8 cellular contexts compared by ENCODE assay signal in the genomic region with DNA sequence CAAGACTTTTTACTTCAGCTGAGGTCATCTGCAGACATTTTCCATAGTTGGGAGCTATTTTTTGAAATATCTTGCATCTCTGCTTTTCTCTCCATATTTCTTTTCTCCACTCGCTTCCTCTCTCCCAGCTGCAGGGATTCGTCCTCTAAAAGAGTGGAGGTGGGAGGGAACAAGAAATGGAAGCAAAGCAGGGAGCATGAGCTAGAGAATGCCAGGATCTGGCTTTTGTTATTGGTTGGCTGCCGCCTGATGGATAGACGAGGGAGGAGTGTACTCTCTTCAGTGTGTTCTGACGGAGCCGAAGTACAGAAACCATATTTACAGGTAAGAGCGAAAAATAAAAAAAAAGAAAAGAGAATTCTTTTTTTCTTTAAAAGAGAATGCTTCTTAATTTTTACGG. TPM values are rescaled to one million over a fixed set of nuclear protein-coding genes. Genes with fewer than 3 reads are reported as not detected.
A peak's percentile ranks its signal among the peaks of the same experiment; 100 is the strongest.
DNase-seq lines count a peak whose midpoint lies in the region; ATAC-seq, FAIRE-seq and TF ChIP-seq lines count a peak whose summit lies in the region.

A gene with protein sequence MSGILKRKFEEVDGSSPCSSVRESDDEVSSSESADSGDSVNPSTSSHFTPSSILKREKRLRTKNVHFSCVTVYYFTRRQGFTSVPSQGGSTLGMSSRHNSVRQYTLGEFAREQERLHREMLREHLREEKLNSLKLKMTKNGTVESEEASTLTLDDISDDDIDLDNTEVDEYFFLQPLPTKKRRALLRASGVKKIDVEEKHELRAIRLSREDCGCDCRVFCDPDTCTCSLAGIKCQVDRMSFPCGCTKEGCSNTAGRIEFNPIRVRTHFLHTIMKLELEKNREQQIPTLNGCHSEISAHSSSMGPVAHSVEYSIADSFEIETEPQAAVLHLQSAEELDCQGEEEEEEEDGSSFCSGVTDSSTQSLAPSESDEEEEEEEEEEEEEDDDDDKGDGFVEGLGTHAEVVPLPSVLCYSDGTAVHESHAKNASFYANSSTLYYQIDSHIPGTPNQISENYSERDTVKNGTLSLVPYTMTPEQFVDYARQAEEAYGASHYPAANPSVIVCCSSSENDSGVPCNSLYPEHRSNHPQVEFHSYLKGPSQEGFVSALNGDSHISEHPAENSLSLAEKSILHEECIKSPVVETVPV (plus strand): TSS at position 282 of the 400 bp plus-strand sequence. CDS start 125,368 bp downstream, outside the sequence.

- BruUV-seq in HCT116 (replicated peaks; lab: Mats Ljungman, UMichigan): no TSS peak

- no peak for TF ChIP-seq POLR2A in HCT116 (IDR thresholded peaks at IDR 0.05; ENCODE audit: borderline replicate concordance, extremely low read depth, insufficient read depth, insufficient read length)

- H3K4me1 ChIP-seq in HCT116 (ENCODE audit: control insufficient read depth in 1 of 2, insufficient read depth in 2 of 2, low read length in 2 of 2) (no peaks in the 10 kb centered on the region), mesendoderm (ENCODE audit: control insufficient read depth, low read depth, low read length) (no peaks in the 10 kb centered on the region)

- H3K9ac ChIP-seq in HCT116 (ENCODE audit: low read length) (no peak within 1 kb of the TSS), mesendoderm (ENCODE audit: low read length) (peak within 1 kb of the TSS; percentile 35)

- H4K5ac ChIP-seq in mesendoderm (ENCODE audit: low read length): no peak within 1 kb of the TSS

- H3K4me3 ChIP-seq in HCT116 (replicated peaks in 1 of 2; ENCODE audit: low read depth in 1 of 2, low read length in 2 of 2) (no peak within 1 kb of the TSS), mesendoderm (ENCODE audit: low read length) (no peak within 1 kb of the TSS)

- ATAC-seq in HCT116: peak; percentile 87
- no peak for ATAC-seq in HG03342 (IDR thresholded peaks at IDR 0.05; ENCODE audit: unreplicated experiment)
- no peak for ATAC-seq in GM19467 (IDR thresholded peaks at IDR 0.05; ENCODE audit: unreplicated experiment)
- ATAC-seq in HG02981 (IDR thresholded peaks at IDR 0.05; ENCODE audit: unreplicated experiment): no peak

- no peak within 1 kb of the TSS for H3K27ac ChIP-seq in HCT116 (ENCODE audit: low read depth, low read length)
- H3K27ac ChIP-seq in epithelial cell of prostate: no peak within 1 kb of the TSS
- no peak within 1 kb of the TSS for H3K27ac ChIP-seq in mesendoderm (ENCODE audit: low read depth, low read length)

- intact Hi-C loops in HCT116 (cut with micrococcal nuclease): no loop called here

- H3K4me2 ChIP-seq in HCT116 (ENCODE audit: low read length): peak within 1 kb of the TSS; percentile 23
- no peak within 1 kb of the TSS for H3K4me2 ChIP-seq in mesendoderm (ENCODE audit: low read length)

- no peaks in the 10 kb centered on the region for H3K9me2 ChIP-seq in HCT116 (ENCODE audit: insufficient read depth)

- H3K79me1 ChIP-seq in mesendoderm (ENCODE audit: low read length): no peaks in the 10 kb centered on the region

- TF ChIP-seq CTCF in HCT116 (IDR thresholded peaks at IDR 0.05 in 2 of 3, conservative IDR thresholded peaks at IDR 0.05 in 1 of 3; ENCODE audit: borderline replicate concordance in 1 of 3, insufficient read depth in 1 of 3, low read depth in 2 of 3, low read length in 2 of 3): no peak

- H3K23ac ChIP-seq in mesendoderm (ENCODE audit: low read length): no peak within 1 kb of the TSS

- H3K9me3 ChIP-seq in HCT116 (ENCODE audit: control insufficient read depth in 1 of 2, insufficient read depth in 1 of 2, low read depth in 1 of 2, low read length in 2 of 2): no peaks in the 10 kb centered on the region

- no peak within 1 kb of the TSS for H2BK5ac ChIP-seq in mesendoderm (ENCODE audit: low read length)

- no peak within 1 kb of the TSS for H3K18ac ChIP-seq in mesendoderm (ENCODE audit: low read length)

- no peaks in the 10 kb centered on the region for H3K36me3 ChIP-seq in HCT116 (ENCODE audit: control insufficient read depth in 1 of 2, insufficient read depth in 2 of 2, low read length in 2 of 2)
- H3K36me3 ChIP-seq in mesendoderm (ENCODE audit: control insufficient read depth, insufficient read depth, low read length): no peaks in the 10 kb centered on the region

- DNase-seq in HCT116 (ENCODE audit: low read depth, low spot score): peak; percentile 12
- peak; percentile 23 for DNase-seq in OCI-M1 (lab: John Stamatoyannopoulos, UW)
- peak; percentile 45 for DNase-seq in epithelial cell of prostate (ENCODE audit: low read depth, low spot score)
- peak; percentile 96 for DNase-seq in mesendoderm
- peak; percentile 79 for DNase-seq in urothelium cell line (ENCODE audit: low spot score)

- H4K20me1 ChIP-seq in HCT116 (ENCODE audit: insufficient read depth): no peaks in the 10 kb centered on the region; the same call in 1 of the 2 replicates

- H2BK120ac ChIP-seq in mesendoderm (ENCODE audit: low read depth, low read length): no peak within 1 kb of the TSS

- peak; percentile 52 for FAIRE-seq in urothelium cell line (lab: Jason Lieb, UNC)

- CTCF ChIA-PET in HCT116 (lab: Charles Lee): no interaction called here

- no CpG with 5 or more reads among the region's 8 CpGs for WGBS in mesendoderm (ENCODE audit: extremely low coverage, insufficient coverage, low lambda C conversion rate)

- TF ChIP-seq RAD21 in HCT116 (IDR thresholded peaks at IDR 0.05; ENCODE audit: low read depth): no peak

- no peak within 1 kb of the TSS for H2BK15ac ChIP-seq in mesendoderm (replicated peaks; ENCODE audit: low read depth)

- POLR2A ChIA-PET in HCT116 (lab: Charles Lee): no interaction called here

- H3K27me3 ChIP-seq in HCT116 (ENCODE audit: insufficient read depth, low read length) (no peaks in the 10 kb centered on the region), mesendoderm (ENCODE audit: insufficient read depth, low read length, poor library complexity) (no peaks in the 10 kb centered on the region)

- no peak within 1 kb of the TSS for H2AFZ ChIP-seq in HCT116 (ENCODE audit: low read depth, low read length, poor library complexity, severe bottlenecking)

- no peaks in the 10 kb centered on the region for H3K79me2 ChIP-seq in HCT116 (ENCODE audit: insufficient read depth, low read length)
- H3K79me2 ChIP-seq in mesendoderm (ENCODE audit: control insufficient read depth, insufficient read depth, low read length): no peaks in the 10 kb centered on the region

- RAD21 ChIA-PET in HCT116 (lab: Charles Lee; ENCODE audit: low non-redundant PET in 1 of 2, low total read pairs in 2 of 2, uncharacterized antibody in 2 of 2, unreplicated experiment in 2 of 2): interaction anchor here in 1 of 2 experiments (0.5 kb wide), 1 partner anchor 507 kb away, joined by 4 read pairs; no protein-coding TSS in a partner anchor

- no peak within 1 kb of the TSS for H2AK5ac ChIP-seq in mesendoderm (ENCODE audit: low read length)

- no peak within 1 kb of the TSS for H4K8ac ChIP-seq in mesendoderm (ENCODE audit: low read depth, low read length)

- H3K4ac ChIP-seq in mesendoderm (ENCODE audit: low read depth, low read length): no peak within 1 kb of the TSS

- H3K56ac ChIP-seq in mesendoderm (ENCODE audit: low read length): no peak within 1 kb of the TSS

TF ChIP-seq in HCT116, 20 proteins besides CTCF, POLR2A, EP300 and RAD21:
- TF ChIP-seq, protein P1, sequence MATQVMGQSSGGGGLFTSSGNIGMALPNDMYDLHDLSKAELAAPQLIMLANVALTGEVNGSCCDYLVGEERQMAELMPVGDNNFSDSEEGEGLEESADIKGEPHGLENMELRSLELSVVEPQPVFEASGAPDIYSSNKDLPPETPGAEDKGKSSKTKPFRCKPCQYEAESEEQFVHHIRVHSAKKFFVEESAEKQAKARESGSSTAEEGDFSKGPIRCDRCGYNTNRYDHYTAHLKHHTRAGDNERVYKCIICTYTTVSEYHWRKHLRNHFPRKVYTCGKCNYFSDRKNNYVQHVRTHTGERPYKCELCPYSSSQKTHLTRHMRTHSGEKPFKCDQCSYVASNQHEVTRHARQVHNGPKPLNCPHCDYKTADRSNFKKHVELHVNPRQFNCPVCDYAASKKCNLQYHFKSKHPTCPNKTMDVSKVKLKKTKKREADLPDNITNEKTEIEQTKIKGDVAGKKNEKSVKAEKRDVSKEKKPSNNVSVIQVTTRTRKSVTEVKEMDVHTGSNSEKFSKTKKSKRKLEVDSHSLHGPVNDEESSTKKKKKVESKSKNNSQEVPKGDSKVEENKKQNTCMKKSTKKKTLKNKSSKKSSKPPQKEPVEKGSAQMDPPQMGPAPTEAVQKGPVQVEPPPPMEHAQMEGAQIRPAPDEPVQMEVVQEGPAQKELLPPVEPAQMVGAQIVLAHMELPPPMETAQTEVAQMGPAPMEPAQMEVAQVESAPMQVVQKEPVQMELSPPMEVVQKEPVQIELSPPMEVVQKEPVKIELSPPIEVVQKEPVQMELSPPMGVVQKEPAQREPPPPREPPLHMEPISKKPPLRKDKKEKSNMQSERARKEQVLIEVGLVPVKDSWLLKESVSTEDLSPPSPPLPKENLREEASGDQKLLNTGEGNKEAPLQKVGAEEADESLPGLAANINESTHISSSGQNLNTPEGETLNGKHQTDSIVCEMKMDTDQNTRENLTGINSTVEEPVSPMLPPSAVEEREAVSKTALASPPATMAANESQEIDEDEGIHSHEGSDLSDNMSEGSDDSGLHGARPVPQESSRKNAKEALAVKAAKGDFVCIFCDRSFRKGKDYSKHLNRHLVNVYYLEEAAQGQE (IDR thresholded peaks at IDR 0.05; ENCODE audit: low read depth): no peak
- TF ChIP-seq JUND (IDR thresholded peaks at IDR 0.05) (no peak), EGR1 (IDR thresholded peaks at IDR 0.05; ENCODE audit: low read depth) (no peak), TCF7L2 (IDR thresholded peaks at IDR 0.05; ENCODE audit: borderline replicate concordance, extremely low read depth, insufficient read depth, insufficient read length) (no peak)

RNA-seq across cellular contexts. Expression of the gene that starts here (rescaled TPM):
- total RNA-seq in HCT116 (2021; ENCODE audit: unreplicated experiment): 0.05 TPM
- polyA plus RNA-seq in HCT116 (2012): 0.01 and 0.03 TPM in 2 replicates
- 1.1 TPM for polyA plus RNA-seq in mesendoderm (2013, experiment 1 of 2)
- polyA plus RNA-seq in mesendoderm (2013, experiment 2 of 2): 1.5 TPM

Comparison
In these comparisons a context has a peak if more than half of its experiments do, and no peak if none do; other contexts are left out.
1. Peak in DNase-seq, ATAC-seq and H3K4me2 ChIP-seq in HCT116; RNA of the gene not detected or under 1 TPM.
2. DNase-seq: peak in every context shown above with its lines; median percentile 96 in mesendoderm; 79 in urothelium cell line; 45 in epithelial cell of prostate; 23 in OCI-M1; 12 in HCT116.